ENCODE assay signal across 1 cellular context in the genomic region with DNA sequence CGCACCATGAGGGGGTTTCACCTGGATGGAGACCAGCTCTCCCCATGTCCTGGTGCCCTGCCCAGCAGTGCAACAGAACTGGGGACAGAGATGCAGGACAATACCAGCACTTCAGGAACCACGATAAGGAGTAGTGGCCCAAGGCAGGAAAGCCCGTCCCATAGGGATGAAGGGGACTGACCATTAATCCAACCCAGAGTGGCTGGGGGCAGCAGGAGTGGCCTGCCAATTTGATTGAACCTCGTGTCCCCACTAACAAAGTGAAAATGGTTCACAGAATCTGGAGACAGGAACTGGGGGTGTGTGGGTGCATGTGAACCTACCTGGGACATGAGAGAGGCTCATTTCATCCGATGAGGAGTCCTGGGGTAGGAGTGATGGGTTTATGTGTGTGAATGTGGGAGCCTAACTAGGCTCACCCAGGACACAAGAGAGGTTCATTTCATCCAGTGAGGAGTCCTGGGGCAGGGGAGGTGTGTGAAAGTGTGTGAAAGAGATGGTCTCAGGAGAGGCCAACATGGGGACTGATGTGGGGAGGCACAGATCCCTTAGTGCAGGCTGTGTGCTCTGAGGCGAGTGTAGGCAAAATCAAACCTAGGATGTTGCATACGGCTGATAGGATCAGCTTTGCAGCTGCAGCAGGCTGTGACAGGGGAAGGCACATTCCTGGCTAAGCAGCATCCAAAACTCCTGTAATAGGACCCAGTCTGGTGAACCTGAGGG.
TF ChIP-seq lines count a peak whose summit lies in the region.

No MANE protein-coding gene starts in this region.

TF ChIP-seq in H1, 55 proteins besides CTCF, POLR2A, EP300 and RAD21:
- TF ChIP-seq NRF1 (IDR thresholded peaks at IDR 0.05; ENCODE audit: low read depth, low read length) = no peak
- 0 out of 2 replicates have a peak, but pooled peaks have one; percentile 18 for TF ChIP-seq TAF1 (IDR thresholded peaks at IDR 0.05; ENCODE audit: low read depth, low read length)
- peak; percentile 62; the same call in 1 of the 2 replicates for TF ChIP-seq TEAD4 (IDR thresholded peaks at IDR 0.05; ENCODE audit: low read depth, low read length)
TF ChIP-seq in H1: peak in this region for 2.
